24 cellular contexts compared by ENCODE assay signal in the genomic region with DNA sequence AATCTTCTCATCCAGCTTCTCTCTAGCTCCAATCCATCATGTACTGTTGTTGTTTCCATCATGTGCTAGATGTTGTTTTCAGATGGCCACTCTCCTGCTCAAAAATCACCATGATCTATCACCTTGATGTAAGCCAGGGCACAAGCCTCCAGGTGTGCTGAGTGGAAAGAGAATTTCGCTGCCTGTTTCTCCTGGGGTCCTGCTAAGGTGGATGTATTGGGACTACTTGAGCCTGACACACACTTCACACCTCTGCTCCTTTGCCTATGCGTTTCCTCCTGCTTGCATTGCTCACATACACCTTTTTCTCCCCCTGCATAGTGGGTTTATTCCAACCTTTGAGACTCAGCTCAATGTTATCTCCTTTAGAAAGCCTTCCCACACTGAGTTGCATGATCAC.
A peak's percentile ranks its signal among the peaks of the same experiment; 100 is the strongest.
DNase-seq lines count a peak whose midpoint lies in the region; TF ChIP-seq lines count a peak whose summit lies in the region.
"Had no signal": no experiment of that assay in that cellular context is flagged by ENCODE, and none has a peak within 500 bp of the region (broad histone marks: within the 10 kb centered on the region; RNA-seq: fewer than 3 reads in every experiment).

No MANE protein-coding gene starts in this region.

- H3K36me3 ChIP-seq in BE2C (no peaks in the 10 kb centered on the region), neural progenitor cell (no peaks in the 10 kb centered on the region), adrenal gland (replicated peaks in 1 of 2) (no peaks in the 10 kb centered on the region)
- H3K36me3 ChIP-seq: BLaER1 had no signal

- peaks cover 2% of the 10 kb centered on the region for H3K27me3 Mint-ChIP-seq in neural progenitor cell (ENCODE audit: insufficient read depth, low read depth)
- H3K27me3 Mint-ChIP-seq: CD4-positive, alpha-beta memory T cell; CD4-positive, CD25-positive, alpha-beta regulatory T cell had no signal

- H3K36me3 Mint-ChIP-seq in neural progenitor cell = no peaks in the 10 kb centered on the region
- H3K36me3 Mint-ChIP-seq: CD14-positive monocyte; CD4-positive, alpha-beta memory T cell; CD4-positive, CD25-positive, alpha-beta regulatory T cell; CD8-positive, alpha-beta memory T cell had no signal

- no peaks in the 10 kb centered on the region for H3K9me3 Mint-ChIP-seq in neural progenitor cell
- H3K9me3 Mint-ChIP-seq: CD8-positive, alpha-beta memory T cell had no signal

- H3K27ac ChIP-seq in neural progenitor cell = no peak overlapping the region
- H3K27ac ChIP-seq in adrenal gland = no peak overlapping the region
- H3K27ac ChIP-seq: 22Rv1, A549, BLaER1 had no signal

- no peaks in the 10 kb centered on the region for H3K4me1 ChIP-seq in BE2C
- H3K4me1 ChIP-seq in neural progenitor cell = no peaks in the 10 kb centered on the region
- H3K4me1 ChIP-seq in adrenal gland (replicated peaks in 1 of 2) = no peaks in the 10 kb centered on the region
- H3K4me1 ChIP-seq: A549, BLaER1 had no signal

- H3K4me1 Mint-ChIP-seq in neural progenitor cell = no peaks in the 10 kb centered on the region
- H3K4me1 Mint-ChIP-seq: B cell; CD14-positive monocyte; CD4-positive, alpha-beta memory T cell; CD4-positive, CD25-positive, alpha-beta regulatory T cell; CD8-positive, alpha-beta memory T cell had no signal

- H3F3A ChIP-seq in neural progenitor cell (ENCODE audit: low read depth) = no peaks in the 10 kb centered on the region

- peaks cover 15% of the 10 kb centered on the region for H3K27me3 ChIP-seq in BE2C
- no peaks in the 10 kb centered on the region for H3K27me3 ChIP-seq in neural progenitor cell
- H3K27me3 ChIP-seq in adrenal gland = no peaks in the 10 kb centered on the region
- H3K27me3 ChIP-seq: BLaER1 had no signal

- intact Hi-C loops in adrenal gland (cut with DNase I) = no loop called here

- DNase-seq in BE2C (peak; percentile 94), NCI-H526 (lab: John Stamatoyannopoulos, UW) (peak; percentile 71 to 75), neural progenitor cell (ENCODE audit: low spot score) (no peak), adrenal gland (no peak)
- no peak for DNase-seq in activated CD4-positive, alpha-beta T cell treated with anti-CD3 and anti-CD28 coated beads for 1 hour
- DNase-seq: AML-193; C1 segment of cervical spinal cord; CD4-positive, alpha-beta memory T cell; CD4-positive, CD25-positive, alpha-beta regulatory T cell; CD8-positive, alpha-beta memory T cell; COR-L47; DMS 273 treated with DMSO at 0.1 percent for 48 hours; DMS153; DMS53; DMS79; DND-41; EL; GDM1 had no signal

- no peak overlapping the region for H3K9ac ChIP-seq in neural progenitor cell
- H3K9ac ChIP-seq: BLaER1 had no signal

- peaks cover 23% of the 10 kb centered on the region for H3K9me3 ChIP-seq in BE2C
- H3K9me3 ChIP-seq in neural progenitor cell (ENCODE audit: low read depth) = no peaks in the 10 kb centered on the region
- H3K9me3 ChIP-seq in adrenal gland (replicated peaks in 1 of 3) = no peaks in the 10 kb centered on the region
- H3K9me3 ChIP-seq: A549, BLaER1 had no signal

- H3K4me3 ChIP-seq in BE2C (ENCODE audit: low read depth, low read length) (no peak overlapping the region), neural progenitor cell (no peak overlapping the region), adrenal gland (no peak overlapping the region)
- H3K4me3 ChIP-seq: A549, BLaER1, GM12878 had no signal

- 60 to 87% (median 72%) methylated on average over 2 of the region's 2 CpGs for WGBS in adrenal gland, 4 donors

- no peaks in the 10 kb centered on the region for H4K20me1 ChIP-seq in neural progenitor cell (ENCODE audit: low read depth)
- H4K20me1 ChIP-seq: BLaER1 had no signal

- H3K27ac Mint-ChIP-seq in neural progenitor cell = peak overlapping the region; percentile 36
- H3K27ac Mint-ChIP-seq: B cell; CD14-positive monocyte; CD4-positive, alpha-beta memory T cell; CD4-positive, CD25-positive, alpha-beta regulatory T cell; CD8-positive, alpha-beta memory T cell had no signal

- TF ChIP-seq POLR2A in adrenal gland (IDR thresholded peaks at IDR 0.05) = no peak

- H3K4me3 Mint-ChIP-seq in neural progenitor cell = no peak overlapping the region
- H3K4me3 Mint-ChIP-seq: B cell; CD14-positive monocyte; CD4-positive, alpha-beta memory T cell; CD4-positive, CD25-positive, alpha-beta regulatory T cell; CD8-positive, alpha-beta memory T cell had no signal

- no peaks in the 10 kb centered on the region for H3K79me2 ChIP-seq in neural progenitor cell (ENCODE audit: low read depth)

- H2AFZ ChIP-seq in neural progenitor cell (replicated peaks) = no peak overlapping the region

- no peak overlapping the region for H3K4me2 ChIP-seq in neural progenitor cell
- H3K4me2 ChIP-seq: A549, BLaER1 had no signal

- TF ChIP-seq CTCF in BE2C (IDR thresholded peaks at IDR 0.05; ENCODE audit: low read depth, low read length) (no peak), neural progenitor cell (IDR thresholded peaks at IDR 0.05) (no peak), adrenal gland (IDR thresholded peaks at IDR 0.05) (no peak)

Comparison
In these comparisons a context has a peak if more than half of its experiments do, and no peak if none do; other contexts are left out.
1. DNase-seq: peak in BE2C (single experiment) and NCI-H526 (2 of 2); none in neural progenitor cell (single experiment), adrenal gland (0 of 7) and activated CD4-positive, alpha-beta T cell treated with anti-CD3 and anti-CD28 coated beads for 1 hour (single experiment).